In the genomic region with DNA sequence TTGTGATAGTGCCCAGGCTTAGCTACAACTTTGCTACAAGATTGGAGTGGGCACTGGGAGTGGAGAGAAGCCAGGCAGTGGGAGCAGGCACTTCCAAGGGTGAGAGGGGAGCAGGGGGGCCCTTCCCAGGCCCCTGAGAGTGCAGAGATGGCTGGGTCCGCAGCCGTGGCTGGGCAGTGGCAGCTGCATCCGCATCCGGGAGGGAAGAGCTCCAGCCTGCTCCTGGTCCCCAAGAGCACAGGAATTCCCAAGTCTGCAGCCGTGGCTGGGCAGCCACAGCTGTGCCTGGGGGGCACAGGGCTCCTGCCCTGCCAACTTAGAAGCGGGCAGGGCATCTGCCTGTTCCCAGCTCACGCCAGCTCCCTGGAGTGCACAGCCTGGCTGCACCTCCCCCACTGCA, we compare ENCODE assay signal across 31 cellular contexts.
"Had no signal": no experiment of that assay in that cellular context is flagged by ENCODE, and none has a peak within 500 bp of the region (broad histone marks: within the 10 kb centered on the region; RNA-seq: fewer than 3 reads in every experiment).

No MANE protein-coding gene starts in this region.

- H3K4me3 ChIP-seq: ovary, psoas muscle, right lobe of liver, skin epidermis, smooth muscle cell, spleen, suprapubic skin, tibial nerve, upper lobe of left lung, uterus had no signal

- ATAC-seq: naive thymus-derived CD8-positive, alpha-beta T cell; natural killer cell treated with Interleukin-12 subunit alpha and Interleukin-12 subunit beta and Interleukin-15 and Interleukin-18, amount 100 ng/mL, for 72 hours; psoas muscle; right cardiac atrium; stimulated activated naive CD8-positive, alpha-beta T cell treated with anti-CD3 and anti-CD28 coated beads, Interleukin-15, amount 100 ng/mL, for 72 hours had no signal

- H3K27me3 ChIP-seq: ovary, right lobe of liver, spleen, suprapubic skin, testis, tibial nerve, upper lobe of left lung, uterus had no signal

- H3K27ac ChIP-seq: ovary, parathyroid adenoma, psoas muscle, right lobe of liver, skin epidermis, spleen, suprapubic skin, testis, tibial nerve, upper lobe of left lung, uterus had no signal

- H3K9me3 ChIP-seq: ovary, psoas muscle, right lobe of liver, suprapubic skin, testis, uterus had no signal

- H3K4me1 ChIP-seq: parathyroid adenoma, psoas muscle, right lobe of liver, spleen, suprapubic skin, testis, tibial nerve, upper lobe of left lung, uterus had no signal

- H3K27ac Mint-ChIP-seq: naive B cell; naive thymus-derived CD8-positive, alpha-beta T cell; natural killer cell treated with Interleukin-12 subunit alpha and Interleukin-12 subunit beta and Interleukin-15 and Interleukin-18, amount 100 ng/mL, for 72 hours; nephron progenitor cell; progenitor cell of endocrine pancreas; stimulated activated memory B cell treated with anti-CD40 and anti-IgM and Interleukin-4, amounts not matched to agents 10 μg/mL and 1 μg/mL and 100 μg/mL, for 72 hours; stimulated activated naive CD8-positive, alpha-beta T cell treated with anti-CD3 and anti-CD28 coated beads, Interleukin-15, amount 100 ng/mL, for 72 hours had no signal

- DNase-seq: naive B cell; naive thymus-derived CD8-positive, alpha-beta T cell; nephron progenitor cell; occipital lobe; ovary; psoas muscle; right cardiac atrium; right lobe of liver; spleen; stimulated activated CD4-positive, alpha-beta T cell treated with anti-CD3 and anti-CD28 coated beads, Interleukin-12 subunit alpha, Interleukin-12 subunit beta, amount 100 ng/mL, for 4 hours; stimulated activated CD4-positive, alpha-beta T cell treated with anti-CD3 and anti-CD28 coated beads, Interleukin-1b, Interleukin-23, amount 100 ng/mL, for 48 hours; stimulated activated CD4-positive, alpha-beta T cell treated with anti-CD3 and anti-CD28 coated beads, Interleukin-4, amount 100 ng/mL, for 1 hour; stimulated activated CD4-positive, alpha-beta T cell treated with anti-CD3 and anti-CD28 coated beads, Interleukin-4, amount 100 ng/mL, for 4 hours; stimulated activated CD8-positive, alpha-beta memory T cell treated with anti-CD3 and anti-CD28 coated beads, Interleukin-4, amount 100 ng/mL, for 48 hours; stimulated activated naive CD4-positive, alpha-beta T cell; stimulated activated naive CD8-positive, alpha-beta T cell treated with anti-CD3 and anti-CD28 coated beads, Interleukin-15, amount 100 ng/mL, for 72 hours; stimulated activated naive CD8-positive, alpha-beta T cell treated with anti-CD3 and anti-CD28 coated beads, Interleukin-15, Interleukin-2, amounts not matched to agents 100 U/mL and 50 U/mL, for 24 hours; substantia nigra; testis; trophoblast cell; uterus had no signal

- H3K27me3 Mint-ChIP-seq: naive B cell; naive thymus-derived CD8-positive, alpha-beta T cell; natural killer cell treated with Interleukin-12 subunit alpha and Interleukin-12 subunit beta and Interleukin-15 and Interleukin-18, amount 100 ng/mL, for 72 hours; progenitor cell of endocrine pancreas; stimulated activated memory B cell treated with anti-CD40 and anti-IgM and Interleukin-4, amounts not matched to agents 10 μg/mL and 1 μg/mL and 100 μg/mL, for 72 hours; stimulated activated naive CD8-positive, alpha-beta T cell treated with anti-CD3 and anti-CD28 coated beads, Interleukin-15, amount 100 ng/mL, for 72 hours had no signal

- H3K36me3 Mint-ChIP-seq: naive B cell; stimulated activated memory B cell treated with anti-CD40 and anti-IgM and Interleukin-4, amounts not matched to agents 10 μg/mL and 1 μg/mL and 100 μg/mL, for 72 hours had no signal

- H3K4me3 Mint-ChIP-seq: naive B cell; naive thymus-derived CD8-positive, alpha-beta T cell; natural killer cell treated with Interleukin-12 subunit alpha and Interleukin-12 subunit beta and Interleukin-15 and Interleukin-18, amount 100 ng/mL, for 72 hours; nephron progenitor cell; neural crest cell; stimulated activated memory B cell treated with anti-CD40 and anti-IgM and Interleukin-4, amounts not matched to agents 10 μg/mL and 1 μg/mL and 100 μg/mL, for 72 hours; stimulated activated naive CD8-positive, alpha-beta T cell treated with anti-CD3 and anti-CD28 coated beads, Interleukin-15, amount 100 ng/mL, for 72 hours had no signal

- H3K36me3 ChIP-seq: ovary, right lobe of liver, spleen, suprapubic skin, tibial nerve, upper lobe of left lung, uterus had no signal

- H3K4me1 Mint-ChIP-seq: naive B cell; naive thymus-derived CD8-positive, alpha-beta T cell; nephron progenitor cell; neural crest cell; stimulated activated memory B cell treated with anti-CD40 and anti-IgM and Interleukin-4, amounts not matched to agents 10 μg/mL and 1 μg/mL and 100 μg/mL, for 72 hours; stimulated activated naive CD8-positive, alpha-beta T cell treated with anti-CD3 and anti-CD28 coated beads, Interleukin-15, amount 100 ng/mL, for 72 hours had no signal
